Comparison of ENCODE assay signal across 22 cellular contexts in genomic region chr19:3149089-3149488, GRCh38. TPM values are rescaled to one million over a fixed set of nuclear protein-coding genes. Genes with fewer than 3 reads are reported as not detected.
DNase-seq lines count a peak whose midpoint lies in the region; ATAC-seq, FAIRE-seq and TF ChIP-seq lines count a peak whose summit lies in the region.
"Had no signal": no experiment of that assay in that cellular context is flagged by ENCODE, and none has a peak within 500 bp of the region (broad histone marks: within the 10 kb centered on the region; RNA-seq: fewer than 3 reads in every experiment).

No MANE protein-coding gene starts in this region.

- WGBS in HepG2 (ENCODE audit: low lambda C conversion rate), result 52% methylated on average over 3 of the region's 6 CpGs
- WGBS in right lobe of liver (ENCODE audit: insufficient coverage, low coverage, low lambda C conversion rate, missing lambda C conversion rate), result 74% methylated on average over 3 of the region's 6 CpGs
- WGBS in H1 (ENCODE audit: extremely low coverage in 1 of 2, insufficient coverage in 1 of 2, insufficient read length in 1 of 2, insufficient replicate concordance in 2 of 2, low coverage in 1 of 2, low lambda C conversion rate in 2 of 2, missing lambda C conversion rate in 1 of 2), 2 experiments, result 89% methylated on average over 6 of the region's 6 CpGs; no CpG with 5 or more reads in 1 of the 2 experiments
- 90 to 97% (median 93%) methylated on average over 6 of the region's 6 CpGs for WGBS in stomach, 5 donors

- H2BK12ac ChIP-seq in H1 (ENCODE audit: low read depth, low read length), result no peak overlapping the region

- H3K4me3 ChIP-seq in HepG2 (replicated peaks in 1 of 3; ENCODE audit: insufficient read depth in 1 of 3, low read depth in 2 of 3, low read length in 3 of 3) (no peak overlapping the region), right lobe of liver (no peak overlapping the region), Loucy (ENCODE audit: low read length, poor library complexity, severe bottlenecking) (no peak overlapping the region), H1 (ENCODE audit: extremely low read depth in 1 of 4, insufficient read depth in 2 of 4, low read depth in 3 of 4, low read length in 4 of 4) (no peak overlapping the region), stomach (no peak overlapping the region)
- H3K4me3 ChIP-seq: HAP-1 had no signal

- H2AK5ac ChIP-seq in H1 (ENCODE audit: low read depth, low read length), result no peak overlapping the region

- H4K91ac ChIP-seq in H1 (replicated peaks; ENCODE audit: insufficient read length, low read length), result peak overlapping the region; percentile 54

- no peak overlapping the region for H3K9ac ChIP-seq in HepG2 (ENCODE audit: insufficient read depth, low read depth, low read length)
- H3K9ac ChIP-seq in Loucy (ENCODE audit: low read depth, low read length, poor library complexity, severe bottlenecking), result no peak overlapping the region
- H3K9ac ChIP-seq in H1 (replicated peaks in 1 of 4; ENCODE audit: extremely low read depth in 1 of 4, low read depth in 3 of 4, low read length in 3 of 4), result peak overlapping the region in 1 of 4 experiments; percentile 66; a peak in 2 of 7 replicates

- TF ChIP-seq CTCF in HepG2 (CRISPR knock-in tag; IDR thresholded peaks at IDR 0.05), result no peak
- TF ChIP-seq CTCF in right lobe of liver (IDR thresholded peaks at IDR 0.05), result no peak
- TF ChIP-seq CTCF in Loucy (conservative IDR thresholded peaks at IDR 0.05; ENCODE audit: low read length), result no peak
- TF ChIP-seq CTCF in H1 (IDR thresholded peaks at IDR 0.05; ENCODE audit: control extremely low read depth in 1 of 3, insufficient read depth in 1 of 3, low read depth in 1 of 3, low read length in 3 of 3), result no peak
- TF ChIP-seq CTCF in stomach (IDR thresholded peaks at IDR 0.05), result no peak

- no peak overlapping the region for H4K8ac ChIP-seq in H1 (ENCODE audit: extremely low read depth, insufficient read depth, low read length)

- H3K9me2 ChIP-seq in Loucy (replicated peaks; ENCODE audit: low read depth, low read length), result no peaks in the 10 kb centered on the region

- H3K4me1 ChIP-seq in HepG2 (ENCODE audit: insufficient read depth, low read length) (no peaks in the 10 kb centered on the region), right lobe of liver (no peaks in the 10 kb centered on the region), Loucy (ENCODE audit: insufficient read depth, low read length, poor library complexity, severe bottlenecking) (peaks cover 39% of the 10 kb centered on the region), H1 (replicated peaks in 1 of 4; ENCODE audit: control insufficient read depth in 3 of 4, insufficient read depth in 4 of 4, low read length in 3 of 4) (peaks cover 0 to 5% (median 2%) of the 10 kb centered on the region in 4 experiments; a peak in 1 of 7 replicates), stomach (peaks cover 0 to 10% (median 0%) of the 10 kb centered on the region in 4 donors)
- H3K4me1 ChIP-seq: HAP-1 had no signal

- H3K79me1 ChIP-seq in H1 (ENCODE audit: low read depth, low read length), result no peaks in the 10 kb centered on the region

- H4K5ac ChIP-seq in H1 (ENCODE audit: insufficient read length, low read depth, low read length), result no peak overlapping the region

- no peak overlapping the region for H2BK120ac ChIP-seq in H1 (replicated peaks; ENCODE audit: low read depth, low read length)

- peaks cover 10% of the 10 kb centered on the region; the same call in 1 of the 2 replicates for H3K23me2 ChIP-seq in H1 (ENCODE audit: low read depth, low read length)

- DNase-seq in HepG2 (ENCODE audit: low spot score), result no peak
- DNase-seq in right lobe of liver, result no peak
- no peak for DNase-seq in H1 (ENCODE audit: low read depth in 1 of 2, low spot score in 2 of 2)
- no peak for DNase-seq in retina
- DNase-seq in stomach, result no peak
- DNase-seq in NCI-H345 (lab: John Stamatoyannopoulos, UW), result no peak
- DNase-seq in COLO668 (lab: John Stamatoyannopoulos, UW; ENCODE audit: unreplicated experiment), result no peak
- DNase-seq: C1 segment of cervical spinal cord; DMS 273 treated with DMSO at 0.1 percent for 48 hours; GF-D8; NCI-H1436; NCI-H2029; NCI-H2171; NCI-H446 treated with DMSO at 0.1 percent for 48 hours; NK-92 treated with Interleukin-12 subunit alpha and Interleukin-12 subunit beta, amount 100 ng/mL, for 24 hours; OCI-M1 had no signal

- H3K4me2 ChIP-seq in HepG2 (ENCODE audit: low read depth, low read length) (no peak overlapping the region), Loucy (ENCODE audit: low read depth, low read length, poor library complexity, severe bottlenecking) (peak overlapping the region; percentile 37), H1 (ENCODE audit: insufficient read depth in 1 of 2, low read depth in 2 of 2, low read length in 2 of 2) (no peak overlapping the region)

- POLR2A ChIA-PET in HepG2 (lab: Yijun Ruan, JAX), result no interaction called here
- POLR2A ChIA-PET in H1 (lab: Charles Lee; ENCODE audit: partially characterized antibody), result no interaction called here

- peaks cover 5 to 12% of the 10 kb centered on the region in 2 experiments; a peak in 3 of 5 replicates for H3K27me3 ChIP-seq in HepG2 (ENCODE audit: control insufficient read depth in 1 of 2, insufficient read depth in 2 of 2, low read length in 2 of 2)
- no peaks in the 10 kb centered on the region for H3K27me3 ChIP-seq in right lobe of liver
- H3K27me3 ChIP-seq in Loucy (ENCODE audit: insufficient read depth, low read length, poor library complexity, severe bottlenecking), result no peaks in the 10 kb centered on the region
- no peaks in the 10 kb centered on the region; a peak in 1 of 7 replicates for H3K27me3 ChIP-seq in H1 (replicated peaks in 1 of 4; ENCODE audit: control insufficient read depth in 3 of 4, extremely low read depth in 1 of 4, insufficient read depth in 3 of 4, low read length in 3 of 4)
- peaks cover 0 to 40% (median 4%) of the 10 kb centered on the region in 3 donors for H3K27me3 ChIP-seq in stomach

- no peak for ATAC-seq in HepG2
- no peak for ATAC-seq in right lobe of liver

- H3K36me3 ChIP-seq in HepG2 (replicated peaks in 1 of 2; ENCODE audit: control insufficient read depth in 1 of 2, insufficient read depth in 2 of 2, low read length in 2 of 2) (no peaks in the 10 kb centered on the region), right lobe of liver (no peaks in the 10 kb centered on the region), Loucy (ENCODE audit: insufficient read depth, low read length) (peaks cover 74% of the 10 kb centered on the region), H1 (ENCODE audit: control insufficient read depth in 2 of 4, insufficient read depth in 4 of 4, low read length in 3 of 4) (no peaks in the 10 kb centered on the region), stomach (peaks cover 0 to 27% (median 7%) of the 10 kb centered on the region in 4 donors)
- H3K36me3 ChIP-seq: HAP-1 had no signal

- H3K79me2 ChIP-seq in HepG2 (ENCODE audit: insufficient read depth, low read length) (no peaks in the 10 kb centered on the region), Loucy (ENCODE audit: insufficient read depth, low read length) (peaks cover 98% of the 10 kb centered on the region), H1 (ENCODE audit: control insufficient read depth in 1 of 2, insufficient read depth in 2 of 2, low read length in 2 of 2) (no peaks in the 10 kb centered on the region)

- no peak overlapping the region for H3K18ac ChIP-seq in H1 (ENCODE audit: extremely low read depth, low read length)

- intact Hi-C loops in HepG2 (cut with micrococcal nuclease; ENCODE audit: unreplicated experiment), result no loop called here
- intact Hi-C loops in right lobe of liver (cut with DNase I), result no loop called here
- intact Hi-C loops in stomach (cut with DNase I; ENCODE audit: low total_unique reads), result no loop called here

- H3K56ac ChIP-seq in H1 (replicated peaks; ENCODE audit: insufficient read length, low read depth, low read length), result no peak overlapping the region

- CTCF ChIA-PET in HepG2 (lab: Yijun Ruan, JAX; ENCODE audit: low intra/inter-chr PET ratio, low total read pairs), result no interaction called here
- CTCF ChIA-PET in H1 (lab: Charles Lee; ENCODE audit: partially characterized antibody), result interaction anchor here (0.6 to 1.0 kb wide), 4 partner anchors 13 to 116 kb away, joined by 3 to 6 read pairs (median 4); no protein-coding TSS in a partner anchor

- H4K20me1 ChIP-seq in HepG2 (ENCODE audit: insufficient read depth, low read length) (no peaks in the 10 kb centered on the region), Loucy (ENCODE audit: insufficient read depth, low read length, poor library complexity, severe bottlenecking) (peaks cover 83% of the 10 kb centered on the region), H1 (replicated peaks in 1 of 2; ENCODE audit: control insufficient read depth in 1 of 2, insufficient read depth in 2 of 2, low read length in 2 of 2) (peaks cover 0 to 11% of the 10 kb centered on the region in 2 experiments)

- no peak for TF ChIP-seq RAD21 in HepG2 (CRISPR knock-in tag; IDR thresholded peaks at IDR 0.05)
- TF ChIP-seq RAD21 in H1 (IDR thresholded peaks at IDR 0.05 in 1 of 2, conservative IDR thresholded peaks at IDR 0.05 in 1 of 2; ENCODE audit: low read depth in 2 of 2, low read length in 2 of 2), result no peak

- BruUV-seq in HepG2 (replicated peaks; lab: Mats Ljungman, UMichigan), result no TSS peak

- H3K9me3 ChIP-seq in HepG2 (ENCODE audit: low read length) (no peaks in the 10 kb centered on the region), right lobe of liver (no peaks in the 10 kb centered on the region), Loucy (ENCODE audit: insufficient read depth, low read depth, low read length) (no peaks in the 10 kb centered on the region), H1 (ENCODE audit: insufficient read depth in 2 of 2, low read depth in 1 of 2, low read length in 1 of 2) (no peaks in the 10 kb centered on the region), stomach (no peaks in the 10 kb centered on the region)
- H3K9me3 ChIP-seq: HAP-1 had no signal

- H3K23ac ChIP-seq in H1 (ENCODE audit: insufficient read length), result peak overlapping the region; percentile 57

- TF ChIP-seq POLR2A in HepG2 (IDR thresholded peaks at IDR 0.05; ENCODE audit: insufficient read depth in 1 of 2, low read depth in 2 of 2, low read length in 2 of 2) (no peak), right lobe of liver (IDR thresholded peaks at IDR 0.05) (no peak), H1 (IDR thresholded peaks at IDR 0.05; ENCODE audit: control extremely low read depth in 1 of 2, low read depth in 2 of 2, low read length in 2 of 2) (no peak), stomach (IDR thresholded peaks at IDR 0.05) (no peak)

- H2BK20ac ChIP-seq in H1 (ENCODE audit: low read length), result peak overlapping the region; percentile 34; the same call in 1 of the 2 replicates

- in situ Hi-C loops in HepG2 (cut with HindIII; ENCODE audit: extremely low pct_ligation_motif_present, low pct_unique_long_range_greater_than_20kb), result no loop called here

- no peak overlapping the region for H3K4ac ChIP-seq in H1 (replicated peaks; ENCODE audit: insufficient read length, low read depth, low read length)

- TF ChIP-seq EP300 in HepG2 (IDR thresholded peaks at IDR 0.05; ENCODE audit: low read depth in 2 of 2, low read length in 2 of 2), result no peak
- TF ChIP-seq EP300 in HepG2 (CRISPR knock-in tag; IDR thresholded peaks at IDR 0.05; ENCODE audit: borderline replicate concordance), result no peak
- TF ChIP-seq EP300 in H1 (IDR thresholded peaks at IDR 0.05; ENCODE audit: borderline replicate concordance in 1 of 2, low read depth in 2 of 2, low read length in 2 of 2), result no peak
- TF ChIP-seq EP300 in stomach (IDR thresholded peaks at IDR 0.05), result no peak

- FAIRE-seq in HepG2 (lab: Jason Lieb, UNC), result no peak
- no peak for FAIRE-seq in H1 (lab: Jason Lieb, UNC)
- FAIRE-seq: A204.1 had no signal

- no peak overlapping the region for H3K14ac ChIP-seq in H1 (ENCODE audit: insufficient read length)

- H3K27ac ChIP-seq in HepG2 (ENCODE audit: extremely low read length, insufficient read depth, low read length) (no peak overlapping the region), right lobe of liver (no peak overlapping the region), H1 (ENCODE audit: low read depth, low read length) (no peak overlapping the region), stomach (no peak overlapping the region)

- H3F3A ChIP-seq in Loucy (ENCODE audit: low read depth), result 0 out of 2 replicates have a peak, but pooled peaks cover 2% of the 10 kb centered on the region

- H2BK15ac ChIP-seq in H1 (ENCODE audit: low read length), result 0 out of 2 replicates have a peak overlapping the region, but pooled peaks have one; percentile 61

- H2AFZ ChIP-seq in HepG2 (ENCODE audit: low read length) (no peak overlapping the region), Loucy (ENCODE audit: low read length) (no peak overlapping the region), H1 (ENCODE audit: low read length) (no peak overlapping the region)

- H2BK5ac ChIP-seq in H1 (ENCODE audit: low read depth, low read length), result 0 out of 2 replicates have a peak overlapping the region, but pooled peaks have one; percentile 66

RNA-seq across cellular contexts. Expression of gene GNA15, which starts 13.3 kb away (rescaled TPM):
- total RNA-seq in HepG2 (2016; rRNA removed; fragmentation: Illumina TruSeq; extraction: Trizol) (not detected in 2 replicates), right lobe of liver (1 to 10 TPM in 2 of 6 experiments, under 1 TPM in 4; 0.31 to 3.9 (median 0.83) TPM), stomach (1 to 10 TPM in 2 of 5 donors, under 1 TPM in 1, not detected in 2; 0.45 to 4.8 (median 4.5) TPM)
- total RNA-seq in HepG2 (2016; cell fraction: cytosol; rRNA removed; fragmentation: Illumina TruSeq; extraction: Trizol; ENCODE audit: low read depth), result not detected in 2 replicates
- total RNA-seq in HepG2 (2016; cell fraction: insoluble cytoplasmic fraction; rRNA removed; fragmentation: Illumina TruSeq; extraction: Trizol), result not detected in 2 replicates
- not detected in 2 replicates for total RNA-seq in HepG2 (2016; cell fraction: membrane; rRNA removed; fragmentation: Illumina TruSeq; extraction: Trizol)
- not detected in 2 replicates for total RNA-seq in HepG2 (2016; cell fraction: nucleus; rRNA removed; fragmentation: Illumina TruSeq; extraction: Trizol)
- polyA plus RNA-seq in HepG2 (2011; rRNA removed) (not detected in 2 replicates), H1 (2011; rRNA removed) (0.36 and 0.45 TPM in 2 replicates), stomach (10 to 100 TPM in 1 of 3 donors, 1 to 10 TPM in 2; 4.9 to 15.1 (median 7.8) TPM)
- 0.04 TPM in 1 of 2 replicates, not detected in the other for polyA plus RNA-seq in HepG2 (2011; cell fraction: cytosol; rRNA removed)
- not detected in 2 replicates for polyA plus RNA-seq in HepG2 (2011; cell fraction: nucleus; rRNA removed)
- not detected in 2 replicates for polyA plus RNA-seq in HepG2 (2012)
- polyA plus RNA-seq in HepG2 (2016; cell fraction: cytosol; fragmentation: Illumina TruSeq; extraction: Trizol; ENCODE audit: low read depth), result not detected in 2 replicates
- polyA plus RNA-seq in HepG2 (2016; cell fraction: insoluble cytoplasmic fraction; fragmentation: Illumina TruSeq; extraction: Trizol; ENCODE audit: low read depth), result not detected in 2 replicates
- polyA plus RNA-seq in HepG2 (2016; cell fraction: membrane; fragmentation: Illumina TruSeq; extraction: Trizol; ENCODE audit: low read depth), result 0.08 TPM in 1 of 2 replicates, not detected in the other
- polyA plus RNA-seq in HepG2 (2016; cell fraction: nucleus; fragmentation: Illumina TruSeq; extraction: Trizol; ENCODE audit: insufficient read depth, low read depth), result 0.22 TPM in 1 of 2 replicates, not detected in the other
- polyA minus RNA-seq in HepG2 (2011; rRNA and poly(A)+ RNA removed; ENCODE audit: low replicate concordance), result 0.10 and 0.61 TPM in 2 replicates
- polyA minus RNA-seq in HepG2 (2011; cell fraction: cytosol; rRNA and poly(A)+ RNA removed), result not detected in 2 replicates
- polyA minus RNA-seq in HepG2 (2011; cell fraction: nucleus; rRNA and poly(A)+ RNA removed), result not detected in 2 replicates
- total RNA-seq in H1 (2021; fragmentation: NEBNext Ultra II Directional; extraction: Animal tissue kit (Norgen Biotek cat#: 25700)), result 0.25 and 0.26 TPM in 2 replicates
- polyA plus RNA-seq in H1 (2011; cell fraction: cytosol; rRNA removed), result 0.61 TPM
- polyA plus RNA-seq in H1 (2011; cell fraction: nucleus; rRNA removed), result 0.16 TPM
- polyA plus RNA-seq in H1 (2012, experiment 1 of 2), result 0.13 to 0.46 TPM (median 0.29 TPM) in 3 of 4 replicates, not detected in the other
- polyA plus RNA-seq in H1 (2012, experiment 2 of 2), result 0.14 TPM
- polyA plus RNA-seq in H1 (2013, experiment 1 of 2), result 0.36 TPM
- polyA plus RNA-seq in H1 (2013, experiment 2 of 2), result 0.40 TPM
- 0.07 and 0.13 TPM in 2 replicates for polyA minus RNA-seq in H1 (2011; rRNA and poly(A)+ RNA removed)
- polyA minus RNA-seq in H1 (2011; cell fraction: cytosol; rRNA and poly(A)+ RNA removed), result not detected
- not detected for polyA minus RNA-seq in H1 (2011; cell fraction: nucleus; rRNA and poly(A)+ RNA removed)
- total RNA-seq: Daoy had no signal

RNA-seq across cellular contexts. Expression of gene S1PR4, which starts 29.5 kb away (rescaled TPM):
- 0.07 TPM in 1 of 2 replicates, not detected in the other for total RNA-seq in HepG2 (2016; rRNA removed; fragmentation: Illumina TruSeq; extraction: Trizol)
- not detected in 2 replicates for total RNA-seq in HepG2 (2016; cell fraction: cytosol; rRNA removed; fragmentation: Illumina TruSeq; extraction: Trizol; ENCODE audit: low read depth)
- total RNA-seq in HepG2 (2016; cell fraction: insoluble cytoplasmic fraction; rRNA removed; fragmentation: Illumina TruSeq; extraction: Trizol), result 0.09 TPM in 1 of 2 replicates, not detected in the other
- not detected in 2 replicates for total RNA-seq in HepG2 (2016; cell fraction: membrane; rRNA removed; fragmentation: Illumina TruSeq; extraction: Trizol)
- total RNA-seq in HepG2 (2016; cell fraction: nucleus; rRNA removed; fragmentation: Illumina TruSeq; extraction: Trizol), result not detected in 2 replicates
- polyA plus RNA-seq in HepG2 (2011; rRNA removed), result 0.09 and 0.33 TPM in 2 replicates
- polyA plus RNA-seq in HepG2 (2011; cell fraction: cytosol; rRNA removed), result not detected in 2 replicates
- 1.2 and 1.8 TPM in 2 replicates for polyA plus RNA-seq in HepG2 (2011; cell fraction: nucleus; rRNA removed)
- polyA plus RNA-seq in HepG2 (2012), result not detected in 2 replicates
- not detected in 2 replicates for polyA plus RNA-seq in HepG2 (2016; cell fraction: cytosol; fragmentation: Illumina TruSeq; extraction: Trizol; ENCODE audit: low read depth)
- not detected in 2 replicates for polyA plus RNA-seq in HepG2 (2016; cell fraction: insoluble cytoplasmic fraction; fragmentation: Illumina TruSeq; extraction: Trizol; ENCODE audit: low read depth)
- not detected in 2 replicates for polyA plus RNA-seq in HepG2 (2016; cell fraction: membrane; fragmentation: Illumina TruSeq; extraction: Trizol; ENCODE audit: low read depth)
- 0.29 TPM in 1 of 2 replicates, not detected in the other for polyA plus RNA-seq in HepG2 (2016; cell fraction: nucleus; fragmentation: Illumina TruSeq; extraction: Trizol; ENCODE audit: insufficient read depth, low read depth)
- polyA minus RNA-seq in HepG2 (2011; rRNA and poly(A)+ RNA removed; ENCODE audit: low replicate concordance), result 0.19 TPM in 1 of 2 replicates, not detected in the other
- not detected in 2 replicates for polyA minus RNA-seq in HepG2 (2011; cell fraction: cytosol; rRNA and poly(A)+ RNA removed)
- polyA minus RNA-seq in HepG2 (2011; cell fraction: nucleus; rRNA and poly(A)+ RNA removed), result 0.25 TPM in 1 of 2 replicates, not detected in the other
- 1 to 10 TPM in 3 of 6 experiments, under 1 TPM in 3; 0.53 to 2.2 (median 0.97) TPM for total RNA-seq in right lobe of liver
- not detected in 2 replicates for total RNA-seq in H1 (2021; fragmentation: NEBNext Ultra II Directional; extraction: Animal tissue kit (Norgen Biotek cat#: 25700))
- polyA plus RNA-seq in H1 (2011; rRNA removed), result 0.05 TPM in 1 of 2 replicates, not detected in the other
- polyA plus RNA-seq in H1 (2011; cell fraction: cytosol; rRNA removed), result not detected
- polyA plus RNA-seq in H1 (2011; cell fraction: nucleus; rRNA removed), result not detected
- polyA plus RNA-seq in H1 (2012, experiment 1 of 2), result not detected in 4 replicates
- not detected for polyA plus RNA-seq in H1 (2012, experiment 2 of 2)
- polyA plus RNA-seq in H1 (2013, experiment 1 of 2), result not detected
- not detected for polyA plus RNA-seq in H1 (2013, experiment 2 of 2)
- polyA minus RNA-seq in H1 (2011; rRNA and poly(A)+ RNA removed), result not detected in 2 replicates
- not detected for polyA minus RNA-seq in H1 (2011; cell fraction: cytosol; rRNA and poly(A)+ RNA removed)
- polyA minus RNA-seq in H1 (2011; cell fraction: nucleus; rRNA and poly(A)+ RNA removed), result not detected
- total RNA-seq in stomach, result 10 to 100 TPM in 2 of 5 donors, 1 to 10 TPM in 1, not detected in 2; 4.6 to 22.2 (median 11.6) TPM
- 1 to 10 TPM; 1.3 to 2.3 (median 2.2) TPM for polyA plus RNA-seq in stomach
- total RNA-seq: Daoy, HT-29, RPMI7951 had no signal

RNA-seq across cellular contexts. Expression of gene NCLN, which starts 36.6 kb away (rescaled TPM):
- total RNA-seq in HepG2 (2016; rRNA removed; fragmentation: Illumina TruSeq; extraction: Trizol) (20.0 and 56.0 TPM in 2 replicates), right lobe of liver (10 to 100 TPM; 32.0 to 59.9 (median 40.4) TPM), stomach (100 to 1,000 TPM in 2 of 5 donors, 10 to 100 TPM in 3; 16.7 to 381 (median 93.6) TPM)
- 14.5 and 16.6 TPM in 2 replicates for total RNA-seq in HepG2 (2016; cell fraction: cytosol; rRNA removed; fragmentation: Illumina TruSeq; extraction: Trizol; ENCODE audit: low read depth)
- 22.2 and 58.2 TPM in 2 replicates for total RNA-seq in HepG2 (2016; cell fraction: insoluble cytoplasmic fraction; rRNA removed; fragmentation: Illumina TruSeq; extraction: Trizol)
- total RNA-seq in HepG2 (2016; cell fraction: membrane; rRNA removed; fragmentation: Illumina TruSeq; extraction: Trizol), result 36.2 and 36.4 TPM in 2 replicates
- total RNA-seq in HepG2 (2016; cell fraction: nucleus; rRNA removed; fragmentation: Illumina TruSeq; extraction: Trizol), result 45.5 and 60.9 TPM in 2 replicates
- polyA plus RNA-seq in HepG2 (2011; rRNA removed) (42.6 and 55.5 TPM in 2 replicates), H1 (2011; rRNA removed) (89.2 and 119 TPM in 2 replicates), stomach (10 to 100 TPM; 42.3 to 45.8 (median 44.6) TPM)
- polyA plus RNA-seq in HepG2 (2011; cell fraction: cytosol; rRNA removed), result 34.0 and 56.6 TPM in 2 replicates
- polyA plus RNA-seq in HepG2 (2011; cell fraction: nucleus; rRNA removed), result 87.2 and 112 TPM in 2 replicates
- 29.1 and 45.2 TPM in 2 replicates for polyA plus RNA-seq in HepG2 (2012)
- polyA plus RNA-seq in HepG2 (2016; cell fraction: cytosol; fragmentation: Illumina TruSeq; extraction: Trizol; ENCODE audit: low read depth), result 21.6 and 23.7 TPM in 2 replicates
- 19.8 and 29.4 TPM in 2 replicates for polyA plus RNA-seq in HepG2 (2016; cell fraction: insoluble cytoplasmic fraction; fragmentation: Illumina TruSeq; extraction: Trizol; ENCODE audit: low read depth)
- polyA plus RNA-seq in HepG2 (2016; cell fraction: membrane; fragmentation: Illumina TruSeq; extraction: Trizol; ENCODE audit: low read depth), result 31.3 and 31.9 TPM in 2 replicates
- polyA plus RNA-seq in HepG2 (2016; cell fraction: nucleus; fragmentation: Illumina TruSeq; extraction: Trizol; ENCODE audit: insufficient read depth, low read depth), result 109 and 110 TPM in 2 replicates
- polyA minus RNA-seq in HepG2 (2011; rRNA and poly(A)+ RNA removed; ENCODE audit: low replicate concordance), result 99.1 and 126 TPM in 2 replicates
- 41.8 and 46.2 TPM in 2 replicates for polyA minus RNA-seq in HepG2 (2011; cell fraction: cytosol; rRNA and poly(A)+ RNA removed)
- 16.4 and 18.6 TPM in 2 replicates for polyA minus RNA-seq in HepG2 (2011; cell fraction: nucleus; rRNA and poly(A)+ RNA removed)
- 103 and 105 TPM in 2 replicates for total RNA-seq in H1 (2021; fragmentation: NEBNext Ultra II Directional; extraction: Animal tissue kit (Norgen Biotek cat#: 25700))
- polyA plus RNA-seq in H1 (2011; cell fraction: cytosol; rRNA removed), result 75.6 TPM
- 144 TPM for polyA plus RNA-seq in H1 (2011; cell fraction: nucleus; rRNA removed)
- polyA plus RNA-seq in H1 (2012, experiment 1 of 2), result 69.2 to 103 TPM (median 103 TPM) in 4 replicates
- polyA plus RNA-seq in H1 (2012, experiment 2 of 2), result 80.4 TPM
- 121 TPM for polyA plus RNA-seq in H1 (2013, experiment 1 of 2)
- 121 TPM for polyA plus RNA-seq in H1 (2013, experiment 2 of 2)
- 50.0 and 55.6 TPM in 2 replicates for polyA minus RNA-seq in H1 (2011; rRNA and poly(A)+ RNA removed)
- 68.7 TPM for polyA minus RNA-seq in H1 (2011; cell fraction: cytosol; rRNA and poly(A)+ RNA removed)
- polyA minus RNA-seq in H1 (2011; cell fraction: nucleus; rRNA and poly(A)+ RNA removed), result 52.1 TPM

RNA-seq across cellular contexts. Expression of gene GNA11, which starts 54.9 kb away (rescaled TPM):
- 18.8 and 26.8 TPM in 2 replicates for total RNA-seq in HepG2 (2016; rRNA removed; fragmentation: Illumina TruSeq; extraction: Trizol)
- 4.5 and 5.5 TPM in 2 replicates for total RNA-seq in HepG2 (2016; cell fraction: cytosol; rRNA removed; fragmentation: Illumina TruSeq; extraction: Trizol; ENCODE audit: low read depth)
- total RNA-seq in HepG2 (2016; cell fraction: insoluble cytoplasmic fraction; rRNA removed; fragmentation: Illumina TruSeq; extraction: Trizol), result 16.2 and 28.2 TPM in 2 replicates
- total RNA-seq in HepG2 (2016; cell fraction: membrane; rRNA removed; fragmentation: Illumina TruSeq; extraction: Trizol), result 20.2 and 20.3 TPM in 2 replicates
- 13.2 and 15.8 TPM in 2 replicates for total RNA-seq in HepG2 (2016; cell fraction: nucleus; rRNA removed; fragmentation: Illumina TruSeq; extraction: Trizol)
- 16.0 and 16.8 TPM in 2 replicates for polyA plus RNA-seq in HepG2 (2011; rRNA removed)
- polyA plus RNA-seq in HepG2 (2011; cell fraction: cytosol; rRNA removed), result 18.0 and 19.4 TPM in 2 replicates
- polyA plus RNA-seq in HepG2 (2011; cell fraction: nucleus; rRNA removed), result 24.5 and 30.8 TPM in 2 replicates
- 21.5 and 25.5 TPM in 2 replicates for polyA plus RNA-seq in HepG2 (2012)
- polyA plus RNA-seq in HepG2 (2016; cell fraction: cytosol; fragmentation: Illumina TruSeq; extraction: Trizol; ENCODE audit: low read depth), result 4.2 and 4.6 TPM in 2 replicates
- 25.9 and 33.9 TPM in 2 replicates for polyA plus RNA-seq in HepG2 (2016; cell fraction: insoluble cytoplasmic fraction; fragmentation: Illumina TruSeq; extraction: Trizol; ENCODE audit: low read depth)
- 14.1 and 15.9 TPM in 2 replicates for polyA plus RNA-seq in HepG2 (2016; cell fraction: membrane; fragmentation: Illumina TruSeq; extraction: Trizol; ENCODE audit: low read depth)
- polyA plus RNA-seq in HepG2 (2016; cell fraction: nucleus; fragmentation: Illumina TruSeq; extraction: Trizol; ENCODE audit: insufficient read depth, low read depth), result 31.1 and 31.9 TPM in 2 replicates
- polyA minus RNA-seq in HepG2 (2011; rRNA and poly(A)+ RNA removed; ENCODE audit: low replicate concordance), result 36.6 and 52.6 TPM in 2 replicates
- 10.8 and 16.8 TPM in 2 replicates for polyA minus RNA-seq in HepG2 (2011; cell fraction: cytosol; rRNA and poly(A)+ RNA removed)
- polyA minus RNA-seq in HepG2 (2011; cell fraction: nucleus; rRNA and poly(A)+ RNA removed), result 6.7 and 7.1 TPM in 2 replicates
- total RNA-seq in right lobe of liver, result 10 to 100 TPM; 19.5 to 28.0 (median 22.4) TPM
- total RNA-seq in H1 (2021; fragmentation: NEBNext Ultra II Directional; extraction: Animal tissue kit (Norgen Biotek cat#: 25700)), result 19.9 and 21.1 TPM in 2 replicates
- 6.2 and 13.6 TPM in 2 replicates for polyA plus RNA-seq in H1 (2011; rRNA removed)
- polyA plus RNA-seq in H1 (2011; cell fraction: cytosol; rRNA removed), result 10.8 TPM
- 19.0 TPM for polyA plus RNA-seq in H1 (2011; cell fraction: nucleus; rRNA removed)
- 13.5 to 20.6 TPM (median 17.0 TPM) in 4 replicates for polyA plus RNA-seq in H1 (2012, experiment 1 of 2)
- 13.5 TPM for polyA plus RNA-seq in H1 (2012, experiment 2 of 2)
- polyA plus RNA-seq in H1 (2013, experiment 1 of 2), result 18.3 TPM
- 17.5 TPM for polyA plus RNA-seq in H1 (2013, experiment 2 of 2)
- 4.9 and 7.8 TPM in 2 replicates for polyA minus RNA-seq in H1 (2011; rRNA and poly(A)+ RNA removed)
- polyA minus RNA-seq in H1 (2011; cell fraction: cytosol; rRNA and poly(A)+ RNA removed), result 10.4 TPM
- polyA minus RNA-seq in H1 (2011; cell fraction: nucleus; rRNA and poly(A)+ RNA removed), result 6.6 TPM
- 100 to 1,000 TPM in 1 of 5 donors, 10 to 100 TPM in 4; 40.6 to 204 (median 63.4) TPM for total RNA-seq in stomach
- 10 to 100 TPM; 18.9 to 31.3 (median 25.5) TPM for polyA plus RNA-seq in stomach

Comparison
In these comparisons a context has a peak if more than half of its experiments do, and no peak if none do; other contexts are left out.
1. Of the 41 proteins assayed by ChIP-seq in both HepG2 and H1: peak only in HepG2: none; only in H1: KDM1A; in both: none; in neither: 40.